8 cellular contexts compared by ENCODE assay signal in the genomic region with DNA sequence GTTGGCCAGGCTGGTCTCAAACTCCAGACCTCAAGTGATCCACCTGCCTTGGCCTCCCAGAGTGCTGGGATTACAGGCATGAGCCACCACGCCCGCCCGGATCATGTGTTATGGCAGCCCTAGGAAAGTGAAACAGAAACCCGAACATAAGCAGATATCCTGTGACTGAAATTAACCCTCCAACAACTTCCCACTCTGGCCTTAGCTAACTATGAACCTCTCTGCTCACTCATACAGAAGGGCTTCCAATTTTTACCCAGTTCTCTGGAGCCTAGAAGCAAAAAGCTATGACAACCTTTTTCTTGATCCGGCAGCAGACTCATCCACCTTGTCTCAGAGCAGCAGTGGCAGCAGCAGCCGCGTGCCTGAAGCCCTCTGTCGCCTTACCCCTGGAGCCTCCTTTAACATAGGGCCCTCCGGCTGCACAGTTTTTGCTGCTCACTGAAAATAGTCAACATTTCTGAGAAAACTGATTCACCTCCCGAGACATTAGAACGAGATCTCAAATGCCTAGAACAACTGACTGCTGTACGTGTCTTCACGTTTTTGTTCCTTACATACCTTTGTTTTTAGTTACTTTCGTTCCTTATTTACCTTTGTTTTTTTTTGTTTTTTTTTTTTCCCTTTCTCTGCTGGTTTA. TPM values are rescaled to one million over a fixed set of nuclear protein-coding genes. Genes with fewer than 3 reads are reported as not detected.
DNase-seq lines count a peak whose midpoint lies in the region; ATAC-seq and TF ChIP-seq lines count a peak whose summit lies in the region.

No MANE protein-coding gene starts in this region.

- peak; percentile 72 for ATAC-seq in GM18511 (IDR thresholded peaks at IDR 0.05; ENCODE audit: unreplicated experiment)
- ATAC-seq in T-helper 17 cell, result peak; percentile 54
- no peak for ATAC-seq in GM21786 (IDR thresholded peaks at IDR 0.05; ENCODE audit: unreplicated experiment)
- ATAC-seq in HG02981 (IDR thresholded peaks at IDR 0.05; ENCODE audit: unreplicated experiment), result no peak

- no peak for DNase-seq in T-helper 17 cell
- DNase-seq in choroid plexus epithelial cell (ENCODE audit: low read depth), result peak; percentile 32
- DNase-seq in stimulated activated CD4-positive, alpha-beta T cell treated with anti-CD3 and anti-CD28 coated beads, Interleukin-12 subunit alpha, Interleukin-12 subunit beta, amount 100 ng/mL, for 24 hours (ENCODE audit: low read depth in 2 of 2), result peak; percentile 6 to 17
- DNase-seq in activated gamma-delta T cell (lab: John Stamatoyannopoulos, UW), result no peak
- no peak for DNase-seq in GM19238 (ENCODE audit: insufficient read length, low spot score)

- no peak overlapping the region for H3K27ac Mint-ChIP-seq in T-helper 17 cell

- no peak for TF ChIP-seq CTCF in choroid plexus epithelial cell (conservative IDR thresholded peaks at IDR 0.05; ENCODE audit: low read depth, low read length)

- no peaks in the 10 kb centered on the region for H3K9me3 ChIP-seq in T-helper 17 cell (ENCODE audit: control insufficient read depth, low read length, poor library complexity, severe bottlenecking)

- H3K27me3 Mint-ChIP-seq in T-helper 17 cell, result peaks cover 13% of the 10 kb centered on the region

- H3K4me1 Mint-ChIP-seq in T-helper 17 cell, result peaks cover 8% of the 10 kb centered on the region

- no peak overlapping the region for H3K4me3 ChIP-seq in choroid plexus epithelial cell (ENCODE audit: low read depth, low read length)

- peak overlapping the region; percentile 59 for H3K4me3 Mint-ChIP-seq in T-helper 17 cell

- H3K36me3 Mint-ChIP-seq in T-helper 17 cell (ENCODE audit: low read depth), result peaks cover 2% of the 10 kb centered on the region

RNA-seq across cellular contexts. Expression of a gene that starts 9.3 kb away (rescaled TPM):
- total RNA-seq in T-helper 17 cell, result 1 to 10 TPM; 4.2 to 6.3 TPM

RNA-seq across cellular contexts. Expression of a gene that starts 18.8 kb away (rescaled TPM):
- 10 to 100 TPM; 16.5 to 19.1 TPM for total RNA-seq in T-helper 17 cell

RNA-seq across cellular contexts. Expression of a gene that starts 55.7 kb away (rescaled TPM):
- total RNA-seq in T-helper 17 cell, result 1 to 10 TPM; 2.2 to 3.1 TPM

Comparison
In these comparisons a context has a peak if more than half of its experiments do, and no peak if none do; other contexts are left out.
1. ATAC-seq: peak in GM18511 (single experiment) and T-helper 17 cell (single experiment); none in GM21786 (single experiment) and HG02981 (single experiment).
2. DNase-seq: peak in choroid plexus epithelial cell (single experiment) and stimulated activated CD4-positive, alpha-beta T cell treated with anti-CD3 and anti-CD28 coated beads, Interleukin-12 subunit alpha, Interleukin-12 subunit beta, amount 100 ng/mL, for 24 hours (2 of 2); none in T-helper 17 cell (0 of 3), activated gamma-delta T cell (single experiment) and GM19238 (single experiment).